Comparison of ENCODE assay signal across 8 cellular contexts in genomic region chr13:28136916-28137315, GRCh38. TPM values are rescaled to one million over a fixed set of nuclear protein-coding genes. Genes with fewer than 3 reads are reported as not detected.
DNase-seq lines count a peak whose midpoint lies in the region; ATAC-seq and TF ChIP-seq lines count a peak whose summit lies in the region.

No MANE protein-coding gene starts in this region.

- H3K4me1 ChIP-seq in osteoblast (ENCODE audit: insufficient read depth, low read length): peaks cover 19% of the 10 kb centered on the region

- peaks cover 37% of the 10 kb centered on the region for H3K79me2 ChIP-seq in osteoblast (ENCODE audit: insufficient read depth, low read length)

- no peaks in the 10 kb centered on the region for H3K9me3 Mint-ChIP-seq in dendritic cell treated with granulocyte-macrophage colony-stimulating factor and Interleukin-4, amounts not matched to agents 40 ng/mL and 50 ng/mL, for 4 days

- H3K4me2 ChIP-seq in osteoblast (ENCODE audit: insufficient read depth, low read length): peak overlapping the region; percentile 98

- H3K27me3 Mint-ChIP-seq in dendritic cell treated with granulocyte-macrophage colony-stimulating factor and Interleukin-4, amounts not matched to agents 40 ng/mL and 50 ng/mL, for 4 days: no peaks in the 10 kb centered on the region

- intact Hi-C loops in dendritic cell treated with granulocyte-macrophage colony-stimulating factor and Interleukin-4, amounts not matched to agents 40 ng/mL and 50 ng/mL, for 4 days (cut with micrococcal nuclease): loop anchor here (5.0 kb wide), 2 partner anchors 95 to 520 kb away; partner anchors contain the start of gene POMP

- H4K20me1 ChIP-seq in osteoblast (ENCODE audit: insufficient read depth, low read length): peaks cover 19% of the 10 kb centered on the region

- peaks cover 25% of the 10 kb centered on the region for H3K36me3 Mint-ChIP-seq in dendritic cell treated with granulocyte-macrophage colony-stimulating factor and Interleukin-4, amounts not matched to agents 40 ng/mL and 50 ng/mL, for 4 days (ENCODE audit: low read depth)

- H3K4me3 ChIP-seq in GM08714 (ENCODE audit: low read length) (peak overlapping the region; percentile 100; the same call in 1 of the 2 replicates), osteoblast (ENCODE audit: insufficient read depth, low read length) (peak overlapping the region; percentile 82)

- H2AFZ ChIP-seq in osteoblast (ENCODE audit: low read length): peak overlapping the region; percentile 32

- peak overlapping the region; percentile 85 for H3K27ac ChIP-seq in osteoblast (ENCODE audit: low read depth, low read length)

- peaks cover 47% of the 10 kb centered on the region for H3K4me1 Mint-ChIP-seq in dendritic cell treated with granulocyte-macrophage colony-stimulating factor and Interleukin-4, amounts not matched to agents 40 ng/mL and 50 ng/mL, for 4 days (ENCODE audit: low read depth)

- H3K36me3 ChIP-seq in osteoblast (ENCODE audit: insufficient read depth, low read length): no peaks in the 10 kb centered on the region

- peak overlapping the region; percentile 83 for H3K4me3 Mint-ChIP-seq in dendritic cell treated with granulocyte-macrophage colony-stimulating factor and Interleukin-4, amounts not matched to agents 40 ng/mL and 50 ng/mL, for 4 days

- DNase-seq in NAMALWA (ENCODE audit: low spot score): peak; percentile 54
- DNase-seq in osteoblast (ENCODE audit: insufficient read length, low spot score, missing footprints): no peak
- no peak for DNase-seq in amygdala (lab: John Stamatoyannopoulos, UW)
- DNase-seq in NCI-H1436 treated with DMSO at 0.1 percent for 48 hours (lab: John Stamatoyannopoulos, UW): no peak

- peak overlapping the region; percentile 99 for H3K27ac Mint-ChIP-seq in dendritic cell treated with granulocyte-macrophage colony-stimulating factor and Interleukin-4, amounts not matched to agents 40 ng/mL and 50 ng/mL, for 4 days

- no peaks in the 10 kb centered on the region for H3K27me3 ChIP-seq in osteoblast (ENCODE audit: insufficient read depth, low read length)

- H3K9me3 ChIP-seq in osteoblast (ENCODE audit: low read depth, low read length): no peaks in the 10 kb centered on the region

- ATAC-seq in GM18867 (IDR thresholded peaks at IDR 0.05; ENCODE audit: unreplicated experiment) (no peak), GM19023 (IDR thresholded peaks at IDR 0.05; ENCODE audit: unreplicated experiment) (no peak)

- TF ChIP-seq CTCF in osteoblast (IDR thresholded peaks at IDR 0.05; ENCODE audit: extremely low read depth, low read depth, low read length): no peak

RNA-seq across cellular contexts. Expression of gene PAN3, which starts 1.4 kb away (rescaled TPM):
- 27.5 and 31.8 TPM in 2 replicates for total RNA-seq in osteoblast

RNA-seq across cellular contexts. Expression of gene FLT3, which starts 36.5 kb away (rescaled TPM):
- not detected in 2 replicates for total RNA-seq in osteoblast
